ENCODE assay signal across 33 cellular contexts in genomic region chr2:169208026-169208425, GRCh38.
"Had no signal": no experiment of that assay in that cellular context is flagged by ENCODE, and none has a peak within 500 bp of the region (broad histone marks: within the 10 kb centered on the region; RNA-seq: fewer than 3 reads in every experiment).

No MANE protein-coding gene starts in this region.

- H3K36me3 ChIP-seq: adrenal gland, ascending aorta, brain microvascular endothelial cell, breast epithelium, cardiac muscle cell had no signal

- DNase-seq: activated effector memory CD4-positive, alpha-beta T cell treated with anti-CD3 and anti-CD28 coated beads, Interleukin-2, amount 50 U/mL, for 16 hours; activated effector memory CD4-positive, alpha-beta T cell treated with Interleukin-2 at 50 U/mL for 16 hours; activated gamma-delta T cell; activated gamma-delta T cell treated with Interleukin-2 at 50 U/mL for 16 hours; activated naive CD4-positive, alpha-beta T cell; activated naive CD4-positive, alpha-beta T cell treated with anti-CD3 and anti-CD28 coated beads for 36 hours; activated naive CD4-positive, alpha-beta T cell treated with anti-CD3 and anti-CD28 coated beads, Interleukin-2, amount 10 ng/mL, durations not matched to agents 7 days and 5 days; activated naive CD4-positive, alpha-beta T cell treated with anti-CD3 and anti-CD28 coated beads, Interleukin-2, amount 50 U/mL, for 16 hours; activated naive CD4-positive, alpha-beta T cell treated with Interleukin-2 at 50 U/mL for 16 hours; activated naive CD8-positive, alpha-beta T cell treated with anti-CD3 and anti-CD28 coated beads for 36 hours; activated naive CD8-positive, alpha-beta T cell treated with anti-CD3 and anti-CD28 coated beads, Interleukin-2, amount 10 ng/mL, durations not matched to agents 7 days and 5 days; activated naive CD8-positive, alpha-beta T cell treated with anti-CD3 and anti-CD28 coated beads, Interleukin-2, amount 50 U/mL, for 24 hours; activated T-cell treated with anti-CD3 and anti-CD28 coated beads, Interleukin-2, amount 50 U/mL, for 24 hours; activated T-cell treated with anti-CD3 and anti-CD28 coated beads, Interleukin-2, amount 50 U/mL, for 4 hours; activated T-cell treated with anti-CD3 and anti-CD28 coated beads, Interleukin-2, amount 50 U/mL, for 48 hours; activated T-cell treated with anti-CD3 and anti-CD28 coated beads, Interleukin-2, amount 50 U/mL, for 72 hours; adrenal gland; amniotic stem cell; amygdala; anterior cingulate cortex; aorta; body of pancreas; brain microvascular endothelial cell; caudate nucleus; central memory CD4-positive, alpha-beta T cell; cerebellar nuclear complex had no signal

- ATAC-seq: activated naive CD4-positive, alpha-beta T cell treated with anti-CD3 and anti-CD28 coated beads, Interleukin-2, amount 50 U/mL, for 72 hours; activated naive CD8-positive, alpha-beta T cell treated with anti-CD3 and anti-CD28 coated beads, Interleukin-2, amount 50 U/mL, for 24 hours; activated T-cell treated with anti-CD3 and anti-CD28 coated beads, Interleukin-2, amount 50 U/mL, for 4 hours; activated T-cell treated with anti-CD3 and anti-CD28 coated beads, Interleukin-2, amount 50 U/mL, for 72 hours; activated T-helper 17 cell treated with anti-CD3 and anti-CD28 coated beads, Interleukin-2, amount 50 U/mL, for 72 hours; body of pancreas had no signal

- H3K27me3 ChIP-seq: adrenal gland, ascending aorta, body of pancreas, brain microvascular endothelial cell, breast epithelium, cardiac muscle cell had no signal

- H3K27ac ChIP-seq: adrenal gland, ascending aorta, body of pancreas, brain microvascular endothelial cell, breast epithelium, cardiac muscle cell had no signal

- H3K4me1 ChIP-seq: adrenal gland, ascending aorta, body of pancreas, breast epithelium had no signal

- H3K4me3 ChIP-seq: adrenal gland, ascending aorta, body of pancreas, breast epithelium, cardiac muscle cell had no signal

- FAIRE-seq: astrocyte, bronchial epithelial cell had no signal

- H3K9me3 ChIP-seq: adrenal gland, ascending aorta, body of pancreas, breast epithelium had no signal
